23 cellular contexts compared by ENCODE assay signal in genomic region chr11:103924166-103925013, GRCh38.
DNase-seq lines count a peak whose midpoint lies in the region; ATAC-seq, FAIRE-seq and TF ChIP-seq lines count a peak whose summit lies in the region.
"Had no signal": no experiment of that assay in that cellular context is flagged by ENCODE, and none has a peak within 500 bp of the region (broad histone marks: within the 10 kb centered on the region; RNA-seq: fewer than 3 reads in every experiment).

No MANE protein-coding gene starts in this region.

- no peak overlapping the region for H3K18ac ChIP-seq in IMR-90 (ENCODE audit: low read depth, low read length)

- dilution Hi-C loops in IMR-90 (cut with HindIII; ENCODE audit: low sequenced_read_pairs, unreplicated experiment): no loop called here

- POLR2A ChIA-PET in A549 (lab: Yijun Ruan, JAX): no interaction called here
- POLR2A ChIA-PET in IMR-90 (lab: Charles Lee; ENCODE audit: unreplicated experiment): no interaction called here

- TF ChIP-seq CTCF in A549 (IDR thresholded peaks at IDR 0.05) (no peak), IMR-90 (conservative IDR thresholded peaks at IDR 0.05; ENCODE audit: low read depth, low read length) (no peak), left lung (IDR thresholded peaks at IDR 0.05) (no peak)

- H2BK15ac ChIP-seq in IMR-90 (ENCODE audit: low read depth, low read length): no peak overlapping the region

- no peak for TF ChIP-seq POLR2A in A549 (IDR thresholded peaks at IDR 0.05; ENCODE audit: low read length)
- TF ChIP-seq POLR2A in IMR-90 (IDR thresholded peaks at IDR 0.05; ENCODE audit: low read depth, low read length): no peak

- H3K56ac ChIP-seq in IMR-90 (ENCODE audit: extremely low read depth, insufficient read depth, low read length): no peak overlapping the region

- H3K4me3 ChIP-seq in A549: no peak overlapping the region
- no peak overlapping the region for H3K4me3 ChIP-seq in IMR-90 (ENCODE audit: insufficient read depth, low read depth, low read length)
- no peak overlapping the region for H3K4me3 ChIP-seq in adipocyte (ENCODE audit: low read length)
- no peak overlapping the region for H3K4me3 ChIP-seq in left lung
- H3K4me3 ChIP-seq: BLaER1, esophagus muscularis mucosa, pancreas, right lobe of liver had no signal

- TF ChIP-seq EP300 in A549 (IDR thresholded peaks at IDR 0.05): no peak

- H3K23ac ChIP-seq in IMR-90 (ENCODE audit: low read depth, low read length): no peak overlapping the region

- no peak overlapping the region for H3K14ac ChIP-seq in IMR-90 (replicated peaks; ENCODE audit: low read depth, low read length)

- H3K27me3 ChIP-seq in IMR-90 (ENCODE audit: control insufficient read depth, insufficient read depth, low read length) (no peaks in the 10 kb centered on the region), adipocyte (replicated peaks; ENCODE audit: control insufficient read depth, insufficient read depth, low read length) (no peaks in the 10 kb centered on the region), left lung (no peaks in the 10 kb centered on the region)
- H3K27me3 ChIP-seq: BLaER1, esophagus muscularis mucosa, pancreas, right lobe of liver had no signal

- in situ Hi-C loops in IMR-90 (cut with MboI; ENCODE audit: low sequenced_read_pairs): no loop called here

- no peak; a peak in 1 of 6 replicates for ATAC-seq in A549
- no peak for ATAC-seq in IMR-90 (ENCODE audit: low read depth)
- ATAC-seq in activated CD8-positive, alpha-beta memory T cell treated with anti-CD3 and anti-CD28 coated beads, Interleukin-2, amount 10 ng/mL, durations not matched to agents 7 days and 5 days: no peak
- ATAC-seq in left lung: no peak
- ATAC-seq: right lobe of liver had no signal

- no peaks in the 10 kb centered on the region for H3K36me3 Mint-ChIP-seq in activated CD8-positive, alpha-beta memory T cell treated with anti-CD3 and anti-CD28 coated beads, Interleukin-2, amount 10 ng/mL, durations not matched to agents 7 days and 5 days

- no peak overlapping the region for H2BK5ac ChIP-seq in IMR-90 (ENCODE audit: low read depth, low read length, poor library complexity, severe bottlenecking)

- H2BK20ac ChIP-seq in IMR-90 (ENCODE audit: low read depth, low read length): no peak overlapping the region

- 0 out of 4 replicates have a peak, but pooled peaks cover 0 to 2% of the 10 kb centered on the region in 2 experiments for H3K79me1 ChIP-seq in IMR-90 (ENCODE audit: low read depth in 1 of 2, low read length in 2 of 2)

- no peak overlapping the region for H3K27ac Mint-ChIP-seq in activated CD8-positive, alpha-beta memory T cell treated with anti-CD3 and anti-CD28 coated beads, Interleukin-2, amount 10 ng/mL, durations not matched to agents 7 days and 5 days

- H2AK9ac ChIP-seq in IMR-90 (replicated peaks; ENCODE audit: low read depth, low read length, poor library complexity): no peak overlapping the region

- H4K91ac ChIP-seq in IMR-90 (ENCODE audit: insufficient read depth, low read depth, low read length): no peak overlapping the region

- H3K27ac ChIP-seq in A549 (peak overlapping the region; percentile 71 to 72), IMR-90 (ENCODE audit: insufficient read depth, low read length) (no peak overlapping the region), left lung (no peak overlapping the region)
- H3K27ac ChIP-seq: BLaER1, esophagus muscularis mucosa, right lobe of liver had no signal

- intact Hi-C loops in IMR-90 (cut with micrococcal nuclease): loop anchor here (5.0 to 10.0 kb wide), 6 partner anchors 238 to 680 kb away; partner anchors contain the start of gene PDGFD
- intact Hi-C loops in left lung (cut with DNase I): no loop called here

- no peaks in the 10 kb centered on the region for H3K36me3 ChIP-seq in IMR-90 (ENCODE audit: control insufficient read depth, insufficient read depth, low read length)
- no peaks in the 10 kb centered on the region for H3K36me3 ChIP-seq in adipocyte (ENCODE audit: control insufficient read depth, insufficient read depth, low read length, severe bottlenecking)
- H3K36me3 ChIP-seq in left lung: no peaks in the 10 kb centered on the region
- H3K36me3 ChIP-seq: BLaER1, esophagus muscularis mucosa, pancreas, right lobe of liver had no signal

- no TSS peak for BruUV-seq in IMR-90 (replicated peaks; lab: Mats Ljungman, UMichigan)

- WGBS in A549 (ENCODE audit: missing lambda C conversion rate): 93% methylated on average over 5 of the region's 5 CpGs
- no CpG with 5 or more reads among the region's 5 CpGs for WGBS in IMR-90 (ENCODE audit: extremely low coverage in 2 of 2, insufficient read length in 1 of 2), 2 experiments

- H4K8ac ChIP-seq in IMR-90 (ENCODE audit: low read depth in 2 of 2, low read length in 2 of 2): no peak overlapping the region

- no peaks in the 10 kb centered on the region for H4K20me1 ChIP-seq in IMR-90 (ENCODE audit: insufficient read depth, low read length)
- H4K20me1 ChIP-seq: BLaER1 had no signal

- FAIRE-seq in A549 (lab: Jason Lieb, UNC): no peak
- FAIRE-seq: pancreas had no signal

- H3K4me3 Mint-ChIP-seq in activated CD8-positive, alpha-beta memory T cell treated with anti-CD3 and anti-CD28 coated beads, Interleukin-2, amount 10 ng/mL, durations not matched to agents 7 days and 5 days: no peak overlapping the region

- no peak overlapping the region for H3K4ac ChIP-seq in IMR-90 (ENCODE audit: low read depth, low read length)

- H2AK5ac ChIP-seq in IMR-90 (ENCODE audit: low read depth, low read length): no peak overlapping the region

- H3K9me3 ChIP-seq in A549: no peaks in the 10 kb centered on the region
- H3K9me3 ChIP-seq in IMR-90 (ENCODE audit: control insufficient read depth, insufficient read depth, low read length): no peaks in the 10 kb centered on the region
- H3K9me3 ChIP-seq in adipocyte (ENCODE audit: control insufficient read depth, low read length): no peaks in the 10 kb centered on the region
- no peaks in the 10 kb centered on the region for H3K9me3 ChIP-seq in left lung
- H3K9me3 ChIP-seq: BLaER1, esophagus muscularis mucosa, pancreas, right lobe of liver had no signal

- CTCF ChIA-PET in A549 (lab: Yijun Ruan, JAX): no interaction called here
- CTCF ChIA-PET in IMR-90 (lab: Yijun Ruan, JAX): no interaction called here
- CTCF ChIA-PET in activated CD8-positive, alpha-beta memory T cell treated with anti-CD3 and anti-CD28 coated beads, Interleukin-2, amount 10 ng/mL, durations not matched to agents 7 days and 5 days (lab: Charles Lee): no interaction called here

- no peak overlapping the region for H4K5ac ChIP-seq in IMR-90 (ENCODE audit: low read depth, low read length)

- TF ChIP-seq RAD21 in A549 (conservative IDR thresholded peaks at IDR 0.05 in 1 of 2, IDR thresholded peaks at IDR 0.05 in 1 of 2) (no peak), IMR-90 (IDR thresholded peaks at IDR 0.05; ENCODE audit: low read length) (no peak)

- H3K9ac ChIP-seq in IMR-90 (ENCODE audit: low read depth, low read length) (no peak overlapping the region), adipocyte (ENCODE audit: low read length) (no peak overlapping the region)
- H3K9ac ChIP-seq: BLaER1 had no signal

- H3K9me3 Mint-ChIP-seq in activated CD8-positive, alpha-beta memory T cell treated with anti-CD3 and anti-CD28 coated beads, Interleukin-2, amount 10 ng/mL, durations not matched to agents 7 days and 5 days (ENCODE audit: low read depth): no peaks in the 10 kb centered on the region

- H3K9me1 ChIP-seq in IMR-90 (ENCODE audit: insufficient read depth, low read length): peaks cover 3% of the 10 kb centered on the region

- no peak overlapping the region for H2AFZ ChIP-seq in IMR-90 (replicated peaks; ENCODE audit: low read length, poor library complexity)

- H3K4me1 ChIP-seq in A549: peaks cover 46% of the 10 kb centered on the region
- peaks cover 10% of the 10 kb centered on the region for H3K4me1 ChIP-seq in IMR-90 (ENCODE audit: control insufficient read depth, insufficient read depth, low read length)
- peaks cover 21% of the 10 kb centered on the region for H3K4me1 ChIP-seq in adipocyte (ENCODE audit: control insufficient read depth, insufficient read depth, low read length)
- no peaks in the 10 kb centered on the region for H3K4me1 ChIP-seq in left lung
- H3K4me1 ChIP-seq: BLaER1, right lobe of liver had no signal

- H3K27me3 Mint-ChIP-seq in activated CD8-positive, alpha-beta memory T cell treated with anti-CD3 and anti-CD28 coated beads, Interleukin-2, amount 10 ng/mL, durations not matched to agents 7 days and 5 days: no peaks in the 10 kb centered on the region

- H3K4me2 ChIP-seq in A549 (peak overlapping the region; percentile 49), IMR-90 (ENCODE audit: low read depth, low read length) (no peak overlapping the region)
- H3K4me2 ChIP-seq: BLaER1 had no signal

- no peaks in the 10 kb centered on the region for H3K4me1 Mint-ChIP-seq in activated CD8-positive, alpha-beta memory T cell treated with anti-CD3 and anti-CD28 coated beads, Interleukin-2, amount 10 ng/mL, durations not matched to agents 7 days and 5 days

- H2BK120ac ChIP-seq in IMR-90 (ENCODE audit: low read depth, low read length): no peak overlapping the region

- DNase-seq in A549 (ENCODE audit: low read depth in 1 of 2, low spot score in 1 of 2) (no peak), IMR-90 (peak; percentile 27), adipocyte (ENCODE audit: low read depth) (peak; percentile 45), kidney glomerular epithelial cell (lab: John Stamatoyannopoulos, UW) (peak; percentile 16), NCI-H345 (lab: John Stamatoyannopoulos, UW) (no peak), left lung (no peak)
- no peak for DNase-seq in activated CD8-positive, alpha-beta memory T cell treated with anti-CD3 and anti-CD28 coated beads, Interleukin-2, amount 10 ng/mL, durations not matched to agents 7 days and 5 days
- no peak for DNase-seq in activated CD4-positive, alpha-beta T cell treated with anti-CD3 and anti-CD28 coated beads, Interleukin-2, amount 50 U/mL, for 1 hour
- DNase-seq: ACHN; activated CD4-positive, alpha-beta T cell treated with anti-CD3 and anti-CD28 coated beads for 48 hours; activated naive CD4-positive, alpha-beta T cell treated with anti-CD3 and anti-CD28 coated beads, Interleukin-2, amount 50 U/mL, for 16 hours; aorta; effector memory CD4-positive, alpha-beta T cell; H7; KBM-7; NCI-H1048; NCI-H1930; pancreas; right lobe of liver; SHP77 treated with DMSO at 0.1 percent for 48 hours; T-helper 1 cell had no signal

TF ChIP-seq in A549, 52 proteins besides CTCF, POLR2A, EP300 and RAD21 (continues in another document):
- no peak for TF ChIP-seq MAFK (IDR thresholded peaks at IDR 0.05; ENCODE audit: partially characterized antibody)
- TF ChIP-seq RFX5 (IDR thresholded peaks at IDR 0.05): no peak
- TF ChIP-seq BHLHE40 (IDR thresholded peaks at IDR 0.05; ENCODE audit: low read depth, low read length): no peak
- TF ChIP-seq TP53 (CRISPR knock-in tag; IDR thresholded peaks at IDR 0.05): no peak
- no peak for TF ChIP-seq MYC (IDR thresholded peaks at IDR 0.05; ENCODE audit: borderline replicate concordance, low read length)

TF ChIP-seq in IMR-90, 13 proteins besides CTCF, POLR2A, EP300 and RAD21 (continues in another document):
- no peak for TF ChIP-seq MXI1 (IDR thresholded peaks at IDR 0.05; ENCODE audit: borderline replicate concordance, low read depth, low read length)
- TF ChIP-seq RCOR1 (IDR thresholded peaks at IDR 0.05; ENCODE audit: insufficient replicate concordance, low read length): no peak
- no peak for TF ChIP-seq NFE2L2 (IDR thresholded peaks at IDR 0.05; ENCODE audit: low read depth, low read length)
- TF ChIP-seq RFX5 (IDR thresholded peaks at IDR 0.05; ENCODE audit: low read depth, low read length): no peak
- TF ChIP-seq CEBPB (IDR thresholded peaks at IDR 0.05; ENCODE audit: low read depth, low read length): no peak

Comparison
In these comparisons a context has a peak if more than half of its experiments do, and no peak if none do; other contexts are left out.
1. DNase-seq: peak in IMR-90 (single experiment), adipocyte (single experiment) and kidney glomerular epithelial cell (single experiment); none in A549 (0 of 2), activated CD8-positive, alpha-beta memory T cell treated with anti-CD3 and anti-CD28 coated beads, Interleukin-2, amount 10 ng/mL, durations not matched to agents 7 days and 5 days (single experiment), NCI-H345 (single experiment), activated CD4-positive, alpha-beta T cell treated with anti-CD3 and anti-CD28 coated beads, Interleukin-2, amount 50 U/mL, for 1 hour (single experiment) and left lung (0 of 2).
2. H3K27ac ChIP-seq: peak in A549 (2 of 2); none in IMR-90 (single experiment) and left lung (0 of 2).